ENCODE assay signal across 14 cellular contexts in the genomic region with DNA sequence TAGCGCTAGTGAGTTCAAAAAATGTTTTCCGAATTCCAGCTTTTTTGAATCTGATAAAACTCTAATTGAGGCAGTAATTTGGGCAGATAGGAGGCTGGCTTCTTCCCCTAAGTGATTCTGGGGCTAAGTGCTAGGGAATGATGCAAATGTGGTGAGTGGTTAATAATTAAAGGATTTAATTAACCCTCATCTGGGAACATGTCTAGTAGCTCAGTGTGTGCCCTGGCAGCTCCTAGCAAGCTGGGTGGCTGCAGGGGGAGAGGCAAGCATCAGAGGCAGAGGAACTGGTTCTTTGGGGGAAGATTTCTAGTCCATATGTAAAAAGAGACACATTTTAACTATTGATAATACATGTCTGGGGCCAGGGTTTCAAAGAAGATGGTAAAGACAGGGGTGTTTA.
DNase-seq lines count a peak whose midpoint lies in the region; ATAC-seq and TF ChIP-seq lines count a peak whose summit lies in the region.
"Had no signal": no experiment of that assay in that cellular context is flagged by ENCODE, and none has a peak within 500 bp of the region (broad histone marks: within the 10 kb centered on the region; RNA-seq: fewer than 3 reads in every experiment).

No MANE protein-coding gene starts in this region.

- H3K27me3 Mint-ChIP-seq in nephron progenitor cell (ENCODE audit: low read depth, poor library complexity) = peaks cover 17% of the 10 kb centered on the region
- H3K27me3 Mint-ChIP-seq in activated CD8-positive, alpha-beta T cell treated with anti-CD3 and anti-CD28 coated beads for 36 hours = no peaks in the 10 kb centered on the region
- H3K27me3 Mint-ChIP-seq: CD4-positive, alpha-beta memory T cell had no signal

- no peaks in the 10 kb centered on the region for H3K9me3 Mint-ChIP-seq in nephron progenitor cell
- H3K9me3 Mint-ChIP-seq in activated CD8-positive, alpha-beta T cell treated with anti-CD3 and anti-CD28 coated beads for 36 hours = no peaks in the 10 kb centered on the region

- ATAC-seq in left lobe of liver (no peak), GM18519 (IDR thresholded peaks at IDR 0.05; ENCODE audit: low FRiP score, unreplicated experiment) (no peak)
- no peak for ATAC-seq in activated CD8-positive, alpha-beta T cell treated with anti-CD3 and anti-CD28 coated beads for 36 hours
- ATAC-seq: A549, HCT116 had no signal

- H3K4me1 Mint-ChIP-seq in nephron progenitor cell = peaks cover 32% of the 10 kb centered on the region
- H3K4me1 Mint-ChIP-seq in activated CD8-positive, alpha-beta T cell treated with anti-CD3 and anti-CD28 coated beads for 36 hours (ENCODE audit: low read depth) = no peaks in the 10 kb centered on the region
- H3K4me1 Mint-ChIP-seq: CD4-positive, alpha-beta memory T cell had no signal

- no peak for TF ChIP-seq CTCF in nephron progenitor cell (IDR thresholded peaks at IDR 0.05)
- TF ChIP-seq CTCF in activated CD8-positive, alpha-beta T cell treated with anti-CD3 and anti-CD28 coated beads for 36 hours (IDR thresholded peaks at IDR 0.05) = no peak

- intact Hi-C loops in activated CD8-positive, alpha-beta T cell treated with anti-CD3 and anti-CD28 coated beads for 36 hours (cut with micrococcal nuclease) = no loop called here

- H3K4me3 Mint-ChIP-seq in nephron progenitor cell = peak overlapping the region; percentile 23
- no peak overlapping the region for H3K4me3 Mint-ChIP-seq in activated CD8-positive, alpha-beta T cell treated with anti-CD3 and anti-CD28 coated beads for 36 hours
- H3K4me3 Mint-ChIP-seq: CD4-positive, alpha-beta memory T cell had no signal

- H3K27ac Mint-ChIP-seq in nephron progenitor cell = no peak overlapping the region
- no peak overlapping the region for H3K27ac Mint-ChIP-seq in activated CD8-positive, alpha-beta T cell treated with anti-CD3 and anti-CD28 coated beads for 36 hours
- H3K27ac Mint-ChIP-seq: CD4-positive, alpha-beta memory T cell had no signal

- H3K36me3 Mint-ChIP-seq in nephron progenitor cell (ENCODE audit: low read depth) = no peaks in the 10 kb centered on the region
- no peaks in the 10 kb centered on the region for H3K36me3 Mint-ChIP-seq in activated CD8-positive, alpha-beta T cell treated with anti-CD3 and anti-CD28 coated beads for 36 hours (ENCODE audit: low read depth)
- H3K36me3 Mint-ChIP-seq: CD4-positive, alpha-beta memory T cell had no signal

- POLR2A ChIA-PET in activated CD8-positive, alpha-beta T cell treated with anti-CD3 and anti-CD28 coated beads for 36 hours (lab: Charles Lee) = no interaction called here

- DNase-seq in D341Med (ENCODE audit: low spot score) (peak; percentile 43), HT-29 (ENCODE audit: low spot score) (peak; percentile 36), kidney tubule cell (ENCODE audit: low spot score) (peak; percentile 2), nephron progenitor cell (no peak), left lobe of liver (ENCODE audit: low spot score) (no peak)
- DNase-seq in activated CD8-positive, alpha-beta T cell treated with anti-CD3 and anti-CD28 coated beads for 36 hours = no peak
- DNase-seq: BE2C; CD4-positive, alpha-beta memory T cell; DMS53; GF-D8; GM23248 had no signal

- CTCF ChIA-PET in activated CD8-positive, alpha-beta T cell treated with anti-CD3 and anti-CD28 coated beads for 36 hours (lab: Charles Lee) = no interaction called here

Comparison
In these comparisons a context has a peak if more than half of its experiments do, and no peak if none do; other contexts are left out.
1. DNase-seq: peak in D341Med (single experiment), HT-29 (single experiment) and kidney tubule cell (single experiment); none in nephron progenitor cell (single experiment), left lobe of liver (single experiment) and activated CD8-positive, alpha-beta T cell treated with anti-CD3 and anti-CD28 coated beads for 36 hours (single experiment).